2 cellular contexts compared by ENCODE assay signal in genomic region chr5:43423086-43423485, GRCh38. TPM values are rescaled to one million over a fixed set of nuclear protein-coding genes. Genes with fewer than 3 reads are reported as not detected.
"Had no signal": no experiment of that assay in that cellular context is flagged by ENCODE, and none has a peak within 500 bp of the region (broad histone marks: within the 10 kb centered on the region; RNA-seq: fewer than 3 reads in every experiment).

No MANE protein-coding gene starts in this region.

RNA-seq across cellular contexts. Expression of gene CCL28, which starts 10.9 kb away (rescaled TPM):
- total RNA-seq: OCI-LY7, SJCRH30 had no signal
